Comparison of ENCODE assay signal across 8 cellular contexts in genomic region chr17:29291163-29291752, GRCh38. TPM values are rescaled to one million over a fixed set of nuclear protein-coding genes. Genes with fewer than 3 reads are reported as not detected.
DNase-seq lines count a peak whose midpoint lies in the region; ATAC-seq and TF ChIP-seq lines count a peak whose summit lies in the region.

No MANE protein-coding gene starts in this region.

- H3K4me1 Mint-ChIP-seq in dendritic cell treated with granulocyte-macrophage colony-stimulating factor and Interleukin-4, amounts not matched to agents 40 ng/mL and 50 ng/mL, for 4 days (ENCODE audit: low read depth): peaks cover 48% of the 10 kb centered on the region

- no peak for DNase-seq in heart left ventricle
- DNase-seq in left ventricle myocardium superior: no peak
- no peak for DNase-seq in MG63
- DNase-seq in SIG-M5 (lab: John Stamatoyannopoulos, UW): peak; percentile 61
- DNase-seq in mesendoderm: peak; percentile 72

- peak overlapping the region; percentile 92 for H3K9ac ChIP-seq in mesendoderm (ENCODE audit: low read length)

- H2BK15ac ChIP-seq in mesendoderm (replicated peaks; ENCODE audit: low read depth): no peak overlapping the region

- no peak overlapping the region for H3K23ac ChIP-seq in mesendoderm (ENCODE audit: low read length)

- TF ChIP-seq POLR2A in heart left ventricle (IDR thresholded peaks at IDR 0.05): no peak

- peak overlapping the region; percentile 65 for H3K56ac ChIP-seq in mesendoderm (ENCODE audit: low read length)

- H3K4me1 ChIP-seq in heart left ventricle: peaks cover 8 to 65% (median 55%) of the 10 kb centered on the region in 12 donors
- no peaks in the 10 kb centered on the region for H3K4me1 ChIP-seq in mesendoderm (ENCODE audit: control insufficient read depth, low read depth, low read length)
- H3K4me1 ChIP-seq in urinary bladder (ENCODE audit: insufficient read depth): peaks cover 3% of the 10 kb centered on the region

- ATAC-seq in heart left ventricle (no peak), left ventricle myocardium superior (no peak), HG03354 (IDR thresholded peaks at IDR 0.05; ENCODE audit: poor library complexity, severe bottlenecking, unreplicated experiment) (no peak)

- no peaks in the 10 kb centered on the region for H3K9me3 Mint-ChIP-seq in dendritic cell treated with granulocyte-macrophage colony-stimulating factor and Interleukin-4, amounts not matched to agents 40 ng/mL and 50 ng/mL, for 4 days

- no peaks in the 10 kb centered on the region for H3K27me3 Mint-ChIP-seq in dendritic cell treated with granulocyte-macrophage colony-stimulating factor and Interleukin-4, amounts not matched to agents 40 ng/mL and 50 ng/mL, for 4 days

- H3K79me1 ChIP-seq in mesendoderm (ENCODE audit: low read length): peaks cover 3% of the 10 kb centered on the region

- H3K4me2 ChIP-seq in mesendoderm (ENCODE audit: low read length): peak overlapping the region; percentile 70

- TF ChIP-seq CTCF in heart left ventricle (IDR thresholded peaks at IDR 0.05): peak; percentile 46 to 83 (median 70)

- no peaks in the 10 kb centered on the region for H3K9me3 ChIP-seq in heart left ventricle
- H3K9me3 ChIP-seq in MG63: no peaks in the 10 kb centered on the region

- no peak overlapping the region for H2BK120ac ChIP-seq in mesendoderm (ENCODE audit: low read depth, low read length)

- 7 to 13% (median 11%) methylated on average over 5 of the region's 5 CpGs for WGBS in heart left ventricle, 4 donors
- WGBS in mesendoderm (ENCODE audit: extremely low coverage, insufficient coverage, low lambda C conversion rate): no CpG with 5 or more reads among the region's 5 CpGs
- 11% methylated on average over 5 of the region's 5 CpGs for WGBS in urinary bladder

- H3K27ac ChIP-seq in heart left ventricle (peak overlapping the region in 9 of 12 donors; percentile 95 to 100 (median 99)), mesendoderm (ENCODE audit: low read depth, low read length) (no peak overlapping the region), urinary bladder (ENCODE audit: low read depth) (peak overlapping the region; percentile 59)

- peak overlapping the region; percentile 98 for H3K27ac Mint-ChIP-seq in dendritic cell treated with granulocyte-macrophage colony-stimulating factor and Interleukin-4, amounts not matched to agents 40 ng/mL and 50 ng/mL, for 4 days

- H3K79me2 ChIP-seq in mesendoderm (ENCODE audit: control insufficient read depth, insufficient read depth, low read length): peaks cover 70% of the 10 kb centered on the region

- H3K4me3 ChIP-seq in heart left ventricle (peak overlapping the region in 11 of 12 donors; percentile 61 to 99 (median 95)), MG63 (peak overlapping the region; percentile 58), mesendoderm (ENCODE audit: low read length) (peak overlapping the region; percentile 40), urinary bladder (ENCODE audit: low read depth, low read length) (no peak overlapping the region)

- no peak overlapping the region for H3K4ac ChIP-seq in mesendoderm (ENCODE audit: low read depth, low read length)

- H2AK5ac ChIP-seq in mesendoderm (ENCODE audit: low read length): no peak overlapping the region

- H3K36me3 Mint-ChIP-seq in dendritic cell treated with granulocyte-macrophage colony-stimulating factor and Interleukin-4, amounts not matched to agents 40 ng/mL and 50 ng/mL, for 4 days (ENCODE audit: low read depth): peaks cover 69% of the 10 kb centered on the region

- H3K18ac ChIP-seq in mesendoderm (ENCODE audit: low read length): no peak overlapping the region

- intact Hi-C loops in heart left ventricle (cut with DNase I) (loop anchor here in 8 of 10 donors (1.0 to 10.0 kb wide), 6 partner anchors 38 to 566 kb away; partner anchors contain the start of genes NEK8 (in 1 of the 8) and TLCD1 (in 1 of the 8)), left ventricle myocardium superior (cut with micrococcal nuclease) (no loop called here)
- intact Hi-C loops in dendritic cell treated with granulocyte-macrophage colony-stimulating factor and Interleukin-4, amounts not matched to agents 40 ng/mL and 50 ng/mL, for 4 days (cut with micrococcal nuclease): loop anchor here (5.0 to 10.0 kb wide), 3 partner anchors 79 to 339 kb away; partner anchors contain the start of genes PHF12 and TAOK1

- H3K36me3 ChIP-seq in heart left ventricle: peaks cover 0 to 42% (median 35%) of the 10 kb centered on the region in 9 donors
- peaks cover 63% of the 10 kb centered on the region for H3K36me3 ChIP-seq in MG63
- peaks cover 8% of the 10 kb centered on the region for H3K36me3 ChIP-seq in mesendoderm (ENCODE audit: control insufficient read depth, insufficient read depth, low read length)
- H3K36me3 ChIP-seq in urinary bladder (ENCODE audit: insufficient read depth): no peaks in the 10 kb centered on the region

- H3K4me3 Mint-ChIP-seq in dendritic cell treated with granulocyte-macrophage colony-stimulating factor and Interleukin-4, amounts not matched to agents 40 ng/mL and 50 ng/mL, for 4 days: peak overlapping the region; percentile 76

- H2BK5ac ChIP-seq in mesendoderm (ENCODE audit: low read length): no peak overlapping the region

- no peak overlapping the region for H4K5ac ChIP-seq in mesendoderm (ENCODE audit: low read length)

- H3K27me3 ChIP-seq in heart left ventricle (no peaks in the 10 kb centered on the region), MG63 (no peaks in the 10 kb centered on the region), mesendoderm (ENCODE audit: insufficient read depth, low read length, poor library complexity) (no peaks in the 10 kb centered on the region)

- no peak overlapping the region for H4K8ac ChIP-seq in mesendoderm (ENCODE audit: low read depth, low read length)

RNA-seq across cellular contexts. Expression of gene NUFIP2, which starts 2.7 kb away (rescaled TPM):
- total RNA-seq in heart left ventricle (10 to 100 TPM; 24.2 to 51.5 (median 35.7) TPM), left ventricle myocardium superior (42.3 TPM), urinary bladder (71.4 TPM)
- polyA plus RNA-seq in heart left ventricle (10 to 100 TPM in 1 of 2 donors, 1 to 10 TPM in 1; 8.4 to 16.6 TPM), urinary bladder (11.0 TPM)
- 21.9 and 34.4 TPM in 2 replicates for total RNA-seq in MG63 (2014; rRNA removed; shearing (Covaris generic); ENCODE audit: low replicate concordance)
- polyA plus RNA-seq in mesendoderm (2013, experiment 1 of 2): 40.0 TPM
- 45.0 TPM for polyA plus RNA-seq in mesendoderm (2013, experiment 2 of 2)

RNA-seq across cellular contexts. Expression of gene CRYBA1, which starts 44.6 kb away (rescaled TPM):
- total RNA-seq in heart left ventricle (not detected), left ventricle myocardium superior (not detected), urinary bladder (not detected)
- polyA plus RNA-seq in heart left ventricle (not detected), urinary bladder (not detected)
- 0.69 TPM in 1 of 2 replicates, not detected in the other for total RNA-seq in MG63 (2014; rRNA removed; shearing (Covaris generic); ENCODE audit: low replicate concordance)
- polyA plus RNA-seq in mesendoderm (2013, experiment 1 of 2): not detected
- polyA plus RNA-seq in mesendoderm (2013, experiment 2 of 2): not detected

Comparison
In these comparisons a context has a peak if more than half of its experiments do, and no peak if none do; other contexts are left out.
1. DNase-seq: peak in SIG-M5 (single experiment) and mesendoderm (single experiment); none in heart left ventricle (0 of 5), left ventricle myocardium superior (single experiment) and MG63 (single experiment).